Comparison of ENCODE assay signal across 14 cellular contexts in the genomic region with DNA sequence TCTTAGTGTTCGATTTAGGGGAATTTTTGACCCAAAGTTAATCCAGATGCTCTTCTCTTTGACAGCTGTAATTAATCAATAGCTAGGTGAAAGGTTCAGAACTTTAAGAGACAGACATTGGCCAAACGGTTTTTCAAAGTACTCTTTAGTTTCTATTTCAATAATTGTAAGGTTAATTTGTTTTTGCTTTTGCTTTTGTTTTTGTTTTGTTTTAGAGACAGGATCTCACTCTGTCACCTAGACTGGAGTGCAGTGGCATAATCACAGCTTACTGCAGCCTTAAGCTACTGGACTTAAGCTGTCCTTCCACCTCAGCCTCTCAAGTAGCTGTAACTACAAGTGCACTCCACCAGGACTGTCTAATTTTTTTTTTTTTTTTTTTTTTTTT. TPM values are rescaled to one million over a fixed set of nuclear protein-coding genes. Genes with fewer than 3 reads are reported as not detected.
DNase-seq lines count a peak whose midpoint lies in the region; ATAC-seq and TF ChIP-seq lines count a peak whose summit lies in the region.
"Had no signal": no experiment of that assay in that cellular context is flagged by ENCODE, and none has a peak within 500 bp of the region (broad histone marks: within the 10 kb centered on the region; RNA-seq: fewer than 3 reads in every experiment).

No MANE protein-coding gene starts in this region.

- no peaks in the 10 kb centered on the region for H3K27me3 Mint-ChIP-seq in activated CD8-positive, alpha-beta T cell treated with anti-CD3 and anti-CD28 coated beads, Interleukin-2, amount 10 ng/mL, durations not matched to agents 7 days and 5 days (ENCODE audit: low read depth)

- H3K4me1 ChIP-seq in GM23248 (ENCODE audit: insufficient read depth) (no peaks in the 10 kb centered on the region), breast epithelium (no peaks in the 10 kb centered on the region)
- H3K4me1 ChIP-seq: neural progenitor cell had no signal

- H3K4me1 Mint-ChIP-seq in activated CD8-positive, alpha-beta T cell treated with anti-CD3 and anti-CD28 coated beads, Interleukin-2, amount 10 ng/mL, durations not matched to agents 7 days and 5 days (ENCODE audit: low read depth) = peaks cover 24% of the 10 kb centered on the region
- H3K4me1 Mint-ChIP-seq: neural progenitor cell had no signal

- no peak for TF ChIP-seq CTCF in breast epithelium (IDR thresholded peaks at IDR 0.05)

- no peaks in the 10 kb centered on the region for H3K27me3 ChIP-seq in GM23248 (replicated peaks; ENCODE audit: insufficient read depth)
- H3K27me3 ChIP-seq in breast epithelium = no peaks in the 10 kb centered on the region
- H3K27me3 ChIP-seq: body of pancreas, neural progenitor cell, testis had no signal

- H2AFZ ChIP-seq in GM23248 = no peak overlapping the region
- H2AFZ ChIP-seq: neural progenitor cell had no signal

- no peaks in the 10 kb centered on the region for H3K9me2 ChIP-seq in GM23248 (ENCODE audit: insufficient read depth)

- H3K27ac ChIP-seq in GM23248 (no peak overlapping the region), breast epithelium (no peak overlapping the region)
- H3K27ac ChIP-seq: body of pancreas, neural progenitor cell, testis had no signal

- H3K4me3 Mint-ChIP-seq in activated CD8-positive, alpha-beta T cell treated with anti-CD3 and anti-CD28 coated beads, Interleukin-2, amount 10 ng/mL, durations not matched to agents 7 days and 5 days = peak overlapping the region; percentile 3
- H3K4me3 Mint-ChIP-seq: neural progenitor cell had no signal

- H3K79me2 ChIP-seq in GM23248 (ENCODE audit: insufficient read depth) = no peaks in the 10 kb centered on the region

- WGBS in GM23248 (ENCODE audit: low coverage in 1 of 2, low lambda C conversion rate in 2 of 2, missing lambda C conversion rate in 2 of 2), 2 experiments = 0 to 2% methylated on average over 2 of the region's 2 CpGs

- H3K27ac Mint-ChIP-seq in activated CD8-positive, alpha-beta T cell treated with anti-CD3 and anti-CD28 coated beads, Interleukin-2, amount 10 ng/mL, durations not matched to agents 7 days and 5 days = peak overlapping the region; percentile 69
- H3K27ac Mint-ChIP-seq: neural progenitor cell had no signal

- no peak for TF ChIP-seq POLR2A in breast epithelium (IDR thresholded peaks at IDR 0.05)

- H3F3A ChIP-seq in GM23248 (ENCODE audit: insufficient read depth) = no peaks in the 10 kb centered on the region

- H3K4me2 ChIP-seq in GM23248 (ENCODE audit: unreplicated experiment) = no peak overlapping the region
- H3K4me2 ChIP-seq: neural progenitor cell had no signal

- no peaks in the 10 kb centered on the region for H4K20me1 ChIP-seq in GM23248 (ENCODE audit: insufficient read depth)

- no peak for DNase-seq in activated CD8-positive, alpha-beta T cell treated with anti-CD3 and anti-CD28 coated beads, Interleukin-2, amount 10 ng/mL, durations not matched to agents 7 days and 5 days
- DNase-seq in NCI-H446 (lab: John Stamatoyannopoulos, UW) (no peak), GM23248 (no peak), NCI-H2171 (lab: John Stamatoyannopoulos, UW) (no peak), breast epithelium (ENCODE audit: low spot score in 2 of 2) (no peak)
- DNase-seq: activated CD8-positive, alpha-beta memory T cell treated with anti-CD3 and anti-CD28 coated beads for 24 hours; body of pancreas; DMS153; stimulated activated CD4-positive, alpha-beta T cell treated with anti-CD3 and anti-CD28 coated beads, Interleukin-2, amount 100 ng/mL, for 48 hours had no signal

- H3K9me3 ChIP-seq in GM23248 (ENCODE audit: low read depth) = no peaks in the 10 kb centered on the region
- no peaks in the 10 kb centered on the region for H3K9me3 ChIP-seq in breast epithelium
- H3K9me3 ChIP-seq: body of pancreas, testis had no signal

- in situ Hi-C loops in GM23248 (cut with MboI) = no loop called here

- POLR2A ChIA-PET in activated CD8-positive, alpha-beta T cell treated with anti-CD3 and anti-CD28 coated beads, Interleukin-2, amount 10 ng/mL, durations not matched to agents 7 days and 5 days (lab: Charles Lee) = interaction anchor here (1.7 kb wide), 1 partner anchor 44 kb away, joined by 8 read pairs; a partner anchor contains a TSS

- peaks cover 5% of the 10 kb centered on the region for H3K36me3 Mint-ChIP-seq in activated CD8-positive, alpha-beta T cell treated with anti-CD3 and anti-CD28 coated beads, Interleukin-2, amount 10 ng/mL, durations not matched to agents 7 days and 5 days (ENCODE audit: low read depth)
- H3K36me3 Mint-ChIP-seq: neural progenitor cell had no signal

- peaks cover 13% of the 10 kb centered on the region for H3K9me3 Mint-ChIP-seq in activated CD8-positive, alpha-beta T cell treated with anti-CD3 and anti-CD28 coated beads, Interleukin-2, amount 10 ng/mL, durations not matched to agents 7 days and 5 days (ENCODE audit: insufficient read depth)
- H3K9me3 Mint-ChIP-seq: neural progenitor cell had no signal

- H3K4me3 ChIP-seq in GM23248 (no peak overlapping the region), breast epithelium (no peak overlapping the region)
- H3K4me3 ChIP-seq: body of pancreas, neural progenitor cell, testis had no signal

- H3K9ac ChIP-seq in GM23248 = no peak overlapping the region
- H3K9ac ChIP-seq: neural progenitor cell had no signal

- CTCF ChIA-PET in activated CD8-positive, alpha-beta T cell treated with anti-CD3 and anti-CD28 coated beads, Interleukin-2, amount 10 ng/mL, durations not matched to agents 7 days and 5 days (lab: Charles Lee) = interaction anchor here (0.9 to 1.5 kb wide), 6 partner anchors 21 to 122 kb away, joined by 3 to 8 read pairs (median 4); no protein-coding TSS in a partner anchor

- H3K36me3 ChIP-seq in GM23248 (ENCODE audit: low read depth) (no peaks in the 10 kb centered on the region), breast epithelium (no peaks in the 10 kb centered on the region)
- H3K36me3 ChIP-seq: neural progenitor cell had no signal

- intact Hi-C loops in breast epithelium (cut with DNase I; ENCODE audit: low total_unique reads) = no loop called here

- ATAC-seq in GM18867 (IDR thresholded peaks at IDR 0.05; ENCODE audit: unreplicated experiment) (peak; percentile 92), GM21367 (IDR thresholded peaks at IDR 0.05; ENCODE audit: unreplicated experiment) (peak; percentile 77), HG03025 (IDR thresholded peaks at IDR 0.05; ENCODE audit: low FRiP score, unreplicated experiment) (peak; percentile 79)
- ATAC-seq in activated CD8-positive, alpha-beta T cell treated with anti-CD3 and anti-CD28 coated beads, Interleukin-2, amount 10 ng/mL, durations not matched to agents 7 days and 5 days = peak; percentile 67

RNA-seq across cellular contexts. Expression of a gene that starts 44.1 kb away (rescaled TPM):
- total RNA-seq in activated CD8-positive, alpha-beta T cell treated with anti-CD3 and anti-CD28 coated beads, Interleukin-2, amount 10 ng/mL, durations not matched to agents 7 days and 5 days = 10 to 100 TPM; 37.0 to 38.2 TPM
- total RNA-seq in GM23248 (2014; rRNA removed; shearing (Covaris generic)) = 3.5 and 4.7 TPM in 2 replicates
- polyA plus RNA-seq in GM23248 (2016; fragmentation: Nextera tagmentation; extraction: Ambion mirVana) = 2.1 and 2.3 TPM in 2 replicates
- 10 to 100 TPM; 17.3 to 32.8 (median 23.0) TPM for total RNA-seq in breast epithelium
